ENCODE assay signal across 1 cellular context in the genomic region with DNA sequence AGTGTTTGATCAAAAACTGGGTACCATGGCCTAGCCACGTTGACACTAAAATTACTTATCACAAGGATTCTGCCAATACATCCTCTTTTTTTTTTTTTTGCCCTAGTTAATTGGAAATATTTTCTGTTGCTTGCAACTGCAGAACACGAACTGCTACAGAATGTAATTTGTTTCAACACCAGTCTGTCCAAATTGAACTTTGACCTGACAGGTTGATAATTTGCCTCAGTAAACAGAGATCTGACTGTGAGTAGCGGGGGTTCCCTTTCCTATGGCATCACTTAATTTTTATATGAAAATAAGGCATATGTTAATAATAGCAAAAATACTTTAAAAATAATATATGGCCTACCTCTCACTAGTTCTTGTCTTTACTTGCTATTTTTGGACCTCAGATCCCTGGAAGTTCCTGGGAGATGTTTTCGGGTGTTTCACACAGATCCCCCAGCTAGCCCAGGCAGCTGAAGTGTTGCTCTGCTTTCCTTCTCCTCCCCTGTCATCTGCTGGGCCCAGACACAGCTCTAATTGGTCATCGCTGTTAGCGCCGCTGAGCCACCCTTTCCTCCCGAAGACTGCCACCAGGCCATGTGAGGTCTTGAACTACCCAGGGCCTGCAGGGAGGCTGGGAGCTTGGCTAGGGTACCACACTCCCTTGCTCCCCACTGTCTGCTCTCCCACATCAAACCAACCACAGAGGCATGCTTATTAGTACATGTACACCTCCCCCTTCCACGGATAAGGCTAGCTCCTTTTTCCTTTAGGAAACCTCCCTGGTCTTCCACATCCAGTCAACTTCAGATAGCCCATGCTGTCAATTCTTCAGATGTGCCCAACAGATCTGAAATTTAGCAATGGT.
TF ChIP-seq lines count a peak whose summit lies in the region.

No MANE protein-coding gene starts in this region.

TF ChIP-seq in HepG2, 621 proteins besides CTCF, POLR2A, EP300 and RAD21 (continued from another document):
- TF ChIP-seq LRRFIP1 (CRISPR knock-in tag; conservative IDR thresholded peaks at IDR 0.05) (no peak), FOXJ3 (CRISPR knock-in tag; IDR thresholded peaks at IDR 0.05; ENCODE audit: borderline replicate concordance) (peak; percentile 63; the same call in 1 of the 2 replicates), ARHGAP35 (CRISPR knock-in tag; IDR thresholded peaks at IDR 0.05; ENCODE audit: borderline replicate concordance) (no peak), TRIM22 (IDR thresholded peaks at IDR 0.05) (no peak), ZFX (CRISPR knock-in tag; IDR thresholded peaks at IDR 0.05; ENCODE audit: low read depth) (peak; percentile 38; the same call in 1 of the 2 replicates), HDAC1 (CRISPR knock-in tag; IDR thresholded peaks at IDR 0.05) (0 out of 2 replicates have a peak, but pooled peaks have one; percentile 18), DMAP1 (CRISPR knock-in tag; IDR thresholded peaks at IDR 0.05) (no peak), NR2F1 (CRISPR knock-in tag; IDR thresholded peaks at IDR 0.05) (peak in 1 of 2 experiments; percentile 45; a peak in 2 of 4 replicates), THAP11 (CRISPR knock-in tag; IDR thresholded peaks at IDR 0.05) (peak; percentile 60; the same call in 1 of the 2 replicates), ZNF263 (CRISPR knock-in tag; IDR thresholded peaks at IDR 0.05) (no peak), KAT8 (CRISPR knock-in tag; IDR thresholded peaks at IDR 0.05) (0 out of 2 replicates have a peak, but pooled peaks have one; percentile 28), KDM5A (IDR thresholded peaks at IDR 0.05; ENCODE audit: borderline replicate concordance, low read length) (no peak), FOXA3 (CRISPR knock-in tag; IDR thresholded peaks at IDR 0.05) (peak; percentile 82), ZFP90 (CRISPR knock-in tag; IDR thresholded peaks at IDR 0.05; ENCODE audit: borderline replicate concordance) (no peak), SOX13 (IDR thresholded peaks at IDR 0.05) (no peak), SOX13 (CRISPR knock-in tag; conservative IDR thresholded peaks at IDR 0.05 in 1 of 2, IDR thresholded peaks at IDR 0.05 in 1 of 2) (peak in 1 of 2 experiments; percentile 11; a peak in 1 of 4 replicates), MTA1 (CRISPR knock-in tag; IDR thresholded peaks at IDR 0.05; ENCODE audit: borderline replicate concordance) (0 out of 2 replicates have a peak, but pooled peaks have one; percentile 26), ZNF256 (CRISPR knock-in tag; conservative IDR thresholded peaks at IDR 0.05) (no peak), ZMYM3 (CRISPR knock-in tag; IDR thresholded peaks at IDR 0.05) (no peak), PTBP1 (IDR thresholded peaks at IDR 0.05; ENCODE audit: low read depth, low read length, poor library complexity, severe bottlenecking) (no peak), ZBTB44 (CRISPR knock-in tag; IDR thresholded peaks at IDR 0.05) (no peak), HNF4G (IDR thresholded peaks at IDR 0.05; ENCODE audit: borderline replicate concordance, low read depth, low read length) (peak; percentile 44; the same call in 1 of the 2 replicates), HNF4G (CRISPR knock-in tag; IDR thresholded peaks at IDR 0.05; ENCODE audit: borderline replicate concordance, low read depth) (no peak), NR2F6 (IDR thresholded peaks at IDR 0.05) (peak; percentile 72), NR2F6 (CRISPR knock-in tag; IDR thresholded peaks at IDR 0.05) (peak; percentile 65), ZNF546 (CRISPR knock-in tag; conservative IDR thresholded peaks at IDR 0.05) (no peak), YEATS2 (CRISPR knock-in tag; IDR thresholded peaks at IDR 0.05; ENCODE audit: borderline replicate concordance) (no peak), ESRRA (CRISPR knock-in tag; IDR thresholded peaks at IDR 0.05; ENCODE audit: low read depth) (no peak), MAFG (CRISPR knock-in tag; IDR thresholded peaks at IDR 0.05) (no peak), GATAD2A (CRISPR knock-in tag; IDR thresholded peaks at IDR 0.05) (peak; percentile 40; the same call in 1 of the 2 replicates), JDP2 (CRISPR knock-in tag; IDR thresholded peaks at IDR 0.05; ENCODE audit: borderline replicate concordance) (no peak)
- TF ChIP-seq, protein P1, sequence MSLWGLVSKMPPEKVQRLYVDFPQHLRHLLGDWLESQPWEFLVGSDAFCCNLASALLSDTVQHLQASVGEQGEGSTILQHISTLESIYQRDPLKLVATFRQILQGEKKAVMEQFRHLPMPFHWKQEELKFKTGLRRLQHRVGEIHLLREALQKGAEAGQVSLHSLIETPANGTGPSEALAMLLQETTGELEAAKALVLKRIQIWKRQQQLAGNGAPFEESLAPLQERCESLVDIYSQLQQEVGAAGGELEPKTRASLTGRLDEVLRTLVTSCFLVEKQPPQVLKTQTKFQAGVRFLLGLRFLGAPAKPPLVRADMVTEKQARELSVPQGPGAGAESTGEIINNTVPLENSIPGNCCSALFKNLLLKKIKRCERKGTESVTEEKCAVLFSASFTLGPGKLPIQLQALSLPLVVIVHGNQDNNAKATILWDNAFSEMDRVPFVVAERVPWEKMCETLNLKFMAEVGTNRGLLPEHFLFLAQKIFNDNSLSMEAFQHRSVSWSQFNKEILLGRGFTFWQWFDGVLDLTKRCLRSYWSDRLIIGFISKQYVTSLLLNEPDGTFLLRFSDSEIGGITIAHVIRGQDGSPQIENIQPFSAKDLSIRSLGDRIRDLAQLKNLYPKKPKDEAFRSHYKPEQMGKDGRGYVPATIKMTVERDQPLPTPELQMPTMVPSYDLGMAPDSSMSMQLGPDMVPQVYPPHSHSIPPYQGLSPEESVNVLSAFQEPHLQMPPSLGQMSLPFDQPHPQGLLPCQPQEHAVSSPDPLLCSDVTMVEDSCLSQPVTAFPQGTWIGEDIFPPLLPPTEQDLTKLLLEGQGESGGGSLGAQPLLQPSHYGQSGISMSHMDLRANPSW (CRISPR knock-in tag; IDR thresholded peaks at IDR 0.05; ENCODE audit: borderline replicate concordance), result no peak
